Comparison of ENCODE assay signal across 10 cellular contexts in the genomic region with DNA sequence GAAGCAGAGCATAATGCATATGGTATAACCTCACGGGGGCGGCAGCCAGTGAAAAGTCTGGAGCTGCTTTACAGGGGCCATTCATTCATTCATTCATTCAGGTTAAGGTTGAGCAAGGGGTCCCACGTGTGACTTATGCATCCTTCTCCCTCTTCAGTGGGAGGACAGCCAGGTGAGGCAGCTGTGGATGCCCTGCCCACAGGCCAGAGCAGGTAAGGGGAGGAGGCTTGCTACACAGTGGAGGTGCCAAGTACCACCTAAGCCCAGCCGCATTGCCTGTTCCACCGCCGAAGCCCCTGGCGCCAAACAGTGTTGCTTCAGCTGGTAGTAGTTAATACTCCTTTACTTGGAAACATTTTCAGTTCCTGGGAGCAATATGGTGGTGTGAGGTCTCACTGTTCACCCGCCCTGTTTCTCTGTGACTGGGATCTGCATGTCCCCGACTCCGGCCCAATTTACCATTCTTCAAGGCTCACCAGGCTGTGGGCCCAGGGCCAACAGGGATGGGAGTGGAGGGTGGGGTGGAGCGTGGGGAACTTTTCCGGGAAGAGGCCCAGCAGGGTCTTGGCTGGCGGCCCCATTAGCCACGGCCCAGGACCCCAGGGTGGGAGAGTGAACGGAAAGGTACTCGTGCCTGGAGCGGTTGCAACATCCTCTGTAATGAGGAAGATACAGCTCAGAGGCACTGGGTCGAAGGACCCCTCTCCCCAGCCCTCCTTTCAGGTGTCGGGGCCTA. TPM values are rescaled to one million over a fixed set of nuclear protein-coding genes. Genes with fewer than 3 reads are reported as not detected.
DNase-seq lines count a peak whose midpoint lies in the region; ATAC-seq, FAIRE-seq and TF ChIP-seq lines count a peak whose summit lies in the region.
"Had no signal": no experiment of that assay in that cellular context is flagged by ENCODE, and none has a peak within 500 bp of the region (broad histone marks: within the 10 kb centered on the region; RNA-seq: fewer than 3 reads in every experiment).

No MANE protein-coding gene starts in this region.

- ATAC-seq in GM23338 (peak; percentile 14; the same call in 1 of the 3 replicates), left lung (no peak), GM19395 (IDR thresholded peaks at IDR 0.05; ENCODE audit: unreplicated experiment) (no peak), GM21423 (IDR thresholded peaks at IDR 0.05; ENCODE audit: unreplicated experiment) (no peak)

- no peaks in the 10 kb centered on the region for H3K36me3 Mint-ChIP-seq in GM23338 (ENCODE audit: low read depth)

- peak overlapping the region; percentile 100 for H2AFZ ChIP-seq in GM23338

- no peaks in the 10 kb centered on the region for H3K79me2 ChIP-seq in GM23338 (replicated peaks; ENCODE audit: insufficient read depth)

- peak overlapping the region in 1 of 3 donors; percentile 54 for H3K9ac ChIP-seq in skeletal muscle tissue (ENCODE audit: low read depth in 1 of 3, low read length in 3 of 3)

- peaks cover 49% of the 10 kb centered on the region for H3K27me3 Mint-ChIP-seq in GM23338 (ENCODE audit: insufficient read depth, low read depth, poor library complexity)

- H3K4me3 Mint-ChIP-seq in GM23338, result peak overlapping the region; percentile 72

- FAIRE-seq in GM12891 (lab: Jason Lieb, UNC), result no peak

- DNase-seq in GM23338 (ENCODE audit: low spot score) (no peak), cardiac fibroblast (ENCODE audit: low read depth in 2 of 2) (peak in 1 of 2 donors; percentile 70), left lung (peak in 1 of 2 donors; percentile 55), hepatic stellate cell (ENCODE audit: low spot score) (no peak), GM12891 (ENCODE audit: insufficient read length, low spot score) (no peak)
- DNase-seq: foreskin melanocyte, NCI-H1694 had no signal

- H3K27ac Mint-ChIP-seq in GM23338, result no peak overlapping the region

- H3K4me3 ChIP-seq in GM23338 (peak overlapping the region; percentile 85), cardiac fibroblast (replicated peaks in 1 of 2; ENCODE audit: low read depth in 2 of 2, low read length in 2 of 2) (peak overlapping the region; percentile 59 to 78), left lung (peak overlapping the region; percentile 38 to 44), skeletal muscle tissue (ENCODE audit: low read length in 3 of 3) (peak overlapping the region in 2 of 3 donors; percentile 41 to 48)

- no peak for TF ChIP-seq POLR2A in GM12891 (IDR thresholded peaks at IDR 0.05; ENCODE audit: low read depth, low read length)

- no peak overlapping the region for H3K27ac ChIP-seq in GM23338 (ENCODE audit: low read depth)
- H3K27ac ChIP-seq in left lung, result peak overlapping the region; percentile 13 to 19
- H3K27ac ChIP-seq in skeletal muscle tissue (ENCODE audit: low read depth, low read length), result peak overlapping the region; percentile 65

- H4K20me1 ChIP-seq in GM23338 (replicated peaks; ENCODE audit: insufficient read depth), result no peaks in the 10 kb centered on the region

- no peaks in the 10 kb centered on the region for H3K36me3 ChIP-seq in GM23338 (ENCODE audit: insufficient read depth)
- H3K36me3 ChIP-seq in left lung, result no peaks in the 10 kb centered on the region
- no peaks in the 10 kb centered on the region for H3K36me3 ChIP-seq in skeletal muscle tissue (ENCODE audit: control insufficient read depth in 3 of 3, insufficient read depth in 3 of 3, low read length in 3 of 3)

- H3F3A ChIP-seq in GM23338 (replicated peaks; ENCODE audit: low read depth), result no peaks in the 10 kb centered on the region

- TF ChIP-seq CTCF in GM23338 (conservative IDR thresholded peaks at IDR 0.05; ENCODE audit: low read depth in 2 of 2) (no peak), cardiac fibroblast (IDR thresholded peaks at IDR 0.05; ENCODE audit: low read depth, low read length) (no peak), left lung (IDR thresholded peaks at IDR 0.05) (no peak)

- no peaks in the 10 kb centered on the region for H3K9me3 Mint-ChIP-seq in GM23338

- intact Hi-C loops in left lung (cut with DNase I), result no loop called here

- no peaks in the 10 kb centered on the region for H3K9me2 ChIP-seq in GM23338 (ENCODE audit: insufficient read depth)

- no peaks in the 10 kb centered on the region; the same call in 2 of the 3 replicates for H3K4me1 Mint-ChIP-seq in GM23338

- H3K4me2 ChIP-seq in GM23338, result peak overlapping the region; percentile 95

- H3K27me3 ChIP-seq in GM23338 (ENCODE audit: insufficient read depth) (peaks cover 65% of the 10 kb centered on the region), left lung (peaks cover 24 to 45% of the 10 kb centered on the region in 2 donors), skeletal muscle tissue (ENCODE audit: control insufficient read depth in 3 of 3, insufficient read depth in 3 of 3, low read length in 3 of 3) (peaks cover 19 to 40% (median 39%) of the 10 kb centered on the region in 3 donors)

- H3K4me1 ChIP-seq in GM23338 (ENCODE audit: insufficient read depth) (peaks cover 6% of the 10 kb centered on the region; the same call in 1 of the 2 replicates), left lung (peaks cover 6 to 23% of the 10 kb centered on the region in 2 donors), skeletal muscle tissue (ENCODE audit: control insufficient read depth in 3 of 3, insufficient read depth in 3 of 3, low read length in 3 of 3) (peaks cover 3 to 14% (median 9%) of the 10 kb centered on the region in 3 donors)

- H3K9me3 ChIP-seq in left lung (no peaks in the 10 kb centered on the region), skeletal muscle tissue (ENCODE audit: control insufficient read depth in 3 of 3, low read length in 3 of 3) (no peaks in the 10 kb centered on the region)

TF ChIP-seq in GM23338, 12 proteins besides CTCF, POLR2A, EP300 and RAD21 (continues in another document):
- TF ChIP-seq EZH2 (IDR thresholded peaks at IDR 0.05; ENCODE audit: low read depth, unreplicated experiment), result no peak
- TF ChIP-seq, protein P1, sequence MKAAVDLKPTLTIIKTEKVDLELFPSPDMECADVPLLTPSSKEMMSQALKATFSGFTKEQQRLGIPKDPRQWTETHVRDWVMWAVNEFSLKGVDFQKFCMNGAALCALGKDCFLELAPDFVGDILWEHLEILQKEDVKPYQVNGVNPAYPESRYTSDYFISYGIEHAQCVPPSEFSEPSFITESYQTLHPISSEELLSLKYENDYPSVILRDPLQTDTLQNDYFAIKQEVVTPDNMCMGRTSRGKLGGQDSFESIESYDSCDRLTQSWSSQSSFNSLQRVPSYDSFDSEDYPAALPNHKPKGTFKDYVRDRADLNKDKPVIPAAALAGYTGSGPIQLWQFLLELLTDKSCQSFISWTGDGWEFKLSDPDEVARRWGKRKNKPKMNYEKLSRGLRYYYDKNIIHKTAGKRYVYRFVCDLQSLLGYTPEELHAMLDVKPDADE (IDR thresholded peaks at IDR 0.05), result no peak

TF ChIP-seq in GM12891, 5 proteins besides CTCF, POLR2A, EP300 and RAD21:
- no peak for TF ChIP-seq PAX5 (IDR thresholded peaks at IDR 0.05; ENCODE audit: insufficient read depth, low read length, severe bottlenecking)
- no peak for TF ChIP-seq POU2F2 (IDR thresholded peaks at IDR 0.05; ENCODE audit: low read depth, low read length)
- TF ChIP-seq POLR2AphosphoS5 (IDR thresholded peaks at IDR 0.05; ENCODE audit: low read depth, low read length), result no peak
- no peak for TF ChIP-seq SPI1 (IDR thresholded peaks at IDR 0.05; ENCODE audit: low read depth, low read length)
- no peak for TF ChIP-seq TAF1 (IDR thresholded peaks at IDR 0.05; ENCODE audit: low read depth, low read length)

RNA-seq across cellular contexts. Expression of gene PODN, which starts 0.7 kb away (rescaled TPM):
- total RNA-seq in GM23338 (2014; rRNA removed; shearing (Covaris generic)), result 0.24 and 1.0 TPM in 2 replicates
- 0.16 TPM in 1 of 2 replicates, not detected in the other for polyA plus RNA-seq in GM23338 (2016; fragmentation: Nextera tagmentation; extraction: Ambion mirVana)
- total RNA-seq in left lung (10 to 100 TPM; 48.7 to 48.8 TPM), skeletal muscle tissue (3.7 TPM)
- not detected for polyA plus RNA-seq in GM12891 (2012; ENCODE audit: low read depth, missing spikeins)

Comparison
In these comparisons a context has a peak if more than half of its experiments do, and no peak if none do; other contexts are left out.
1. RNA of gene PODN, which starts 0.7 kb away (total RNA-seq): 48.7 to 48.8 TPM in left lung; 3.7 TPM in skeletal muscle tissue (single experiment) and 0.24 to 1.0 TPM in GM23338; every median in the first group is over 10 times any median in the second.
2. Peak in every context shown above with its lines, with median percentiles within 50 percentile points of each other: H3K4me3 ChIP-seq.